2 cellular contexts compared by ENCODE assay signal in the genomic region with DNA sequence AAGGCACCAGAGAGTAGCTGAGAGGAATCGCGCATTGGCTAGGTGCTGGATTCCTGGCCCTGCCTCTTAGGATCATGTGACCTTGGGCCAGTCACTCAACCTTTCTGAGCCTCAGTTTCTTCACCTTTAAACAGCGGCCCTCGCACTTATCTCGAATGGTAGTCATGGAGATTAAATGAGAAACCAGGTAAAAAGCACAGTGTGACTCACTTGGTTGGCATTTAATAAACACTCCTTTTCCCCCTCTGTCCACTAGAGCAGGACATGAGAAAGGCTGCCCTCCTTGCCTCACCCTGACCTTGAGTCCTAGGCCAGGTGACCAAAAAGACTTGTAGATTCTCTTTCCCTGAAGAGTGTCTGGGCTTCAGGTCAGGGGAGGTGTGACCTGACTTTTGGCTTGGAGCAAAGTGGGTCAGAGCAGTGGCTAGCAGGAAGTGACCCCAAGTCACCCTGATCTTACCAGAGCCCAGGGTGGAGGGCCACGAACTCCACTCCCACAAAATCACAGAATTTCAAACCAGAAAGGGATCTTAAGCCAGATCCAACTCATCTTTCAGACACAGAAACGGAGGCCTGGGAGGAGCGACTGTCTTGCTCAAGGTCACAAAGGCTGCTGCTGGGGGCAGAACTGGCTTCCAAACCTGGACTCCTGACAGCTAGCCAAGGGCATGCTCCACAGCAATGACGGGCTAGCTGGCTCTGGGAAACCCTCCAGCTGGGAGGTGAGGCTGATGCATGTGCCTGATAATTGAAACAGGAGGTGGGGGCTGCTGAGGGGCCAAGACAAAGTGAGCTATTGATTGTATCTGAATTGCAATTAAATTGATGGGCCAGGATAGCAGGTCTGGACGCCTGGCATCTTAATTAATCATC.
TF ChIP-seq lines count a peak whose summit lies in the region.

No MANE protein-coding gene starts in this region.

TF ChIP-seq in A549, 52 proteins besides CTCF, POLR2A, EP300 and RAD21 (continued from another document):
- TF ChIP-seq, protein P1, sequence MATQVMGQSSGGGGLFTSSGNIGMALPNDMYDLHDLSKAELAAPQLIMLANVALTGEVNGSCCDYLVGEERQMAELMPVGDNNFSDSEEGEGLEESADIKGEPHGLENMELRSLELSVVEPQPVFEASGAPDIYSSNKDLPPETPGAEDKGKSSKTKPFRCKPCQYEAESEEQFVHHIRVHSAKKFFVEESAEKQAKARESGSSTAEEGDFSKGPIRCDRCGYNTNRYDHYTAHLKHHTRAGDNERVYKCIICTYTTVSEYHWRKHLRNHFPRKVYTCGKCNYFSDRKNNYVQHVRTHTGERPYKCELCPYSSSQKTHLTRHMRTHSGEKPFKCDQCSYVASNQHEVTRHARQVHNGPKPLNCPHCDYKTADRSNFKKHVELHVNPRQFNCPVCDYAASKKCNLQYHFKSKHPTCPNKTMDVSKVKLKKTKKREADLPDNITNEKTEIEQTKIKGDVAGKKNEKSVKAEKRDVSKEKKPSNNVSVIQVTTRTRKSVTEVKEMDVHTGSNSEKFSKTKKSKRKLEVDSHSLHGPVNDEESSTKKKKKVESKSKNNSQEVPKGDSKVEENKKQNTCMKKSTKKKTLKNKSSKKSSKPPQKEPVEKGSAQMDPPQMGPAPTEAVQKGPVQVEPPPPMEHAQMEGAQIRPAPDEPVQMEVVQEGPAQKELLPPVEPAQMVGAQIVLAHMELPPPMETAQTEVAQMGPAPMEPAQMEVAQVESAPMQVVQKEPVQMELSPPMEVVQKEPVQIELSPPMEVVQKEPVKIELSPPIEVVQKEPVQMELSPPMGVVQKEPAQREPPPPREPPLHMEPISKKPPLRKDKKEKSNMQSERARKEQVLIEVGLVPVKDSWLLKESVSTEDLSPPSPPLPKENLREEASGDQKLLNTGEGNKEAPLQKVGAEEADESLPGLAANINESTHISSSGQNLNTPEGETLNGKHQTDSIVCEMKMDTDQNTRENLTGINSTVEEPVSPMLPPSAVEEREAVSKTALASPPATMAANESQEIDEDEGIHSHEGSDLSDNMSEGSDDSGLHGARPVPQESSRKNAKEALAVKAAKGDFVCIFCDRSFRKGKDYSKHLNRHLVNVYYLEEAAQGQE (IDR thresholded peaks at IDR 0.05): no peak
- TF ChIP-seq PHF8 (IDR thresholded peaks at IDR 0.05; ENCODE audit: borderline replicate concordance, low read depth): no peak
- 0 out of 2 replicates have a peak, but pooled peaks have one; percentile 10 for TF ChIP-seq FOSL2 (IDR thresholded peaks at IDR 0.05)
- TF ChIP-seq FOSL2 (CRISPR knock-in tag; IDR thresholded peaks at IDR 0.05): peak; percentile 44; the same call in 1 of the 2 replicates
- TF ChIP-seq, protein P2, sequence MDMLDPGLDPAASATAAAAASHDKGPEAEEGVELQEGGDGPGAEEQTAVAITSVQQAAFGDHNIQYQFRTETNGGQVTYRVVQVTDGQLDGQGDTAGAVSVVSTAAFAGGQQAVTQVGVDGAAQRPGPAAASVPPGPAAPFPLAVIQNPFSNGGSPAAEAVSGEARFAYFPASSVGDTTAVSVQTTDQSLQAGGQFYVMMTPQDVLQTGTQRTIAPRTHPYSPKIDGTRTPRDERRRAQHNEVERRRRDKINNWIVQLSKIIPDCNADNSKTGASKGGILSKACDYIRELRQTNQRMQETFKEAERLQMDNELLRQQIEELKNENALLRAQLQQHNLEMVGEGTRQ (IDR thresholded peaks at IDR 0.05): peak; percentile 31; the same call in 1 of the 2 replicates
- no peak for TF ChIP-seq FOXS1 (CRISPR knock-in tag; IDR thresholded peaks at IDR 0.05)

TF ChIP-seq in Ishikawa, 13 proteins besides CTCF, POLR2A, EP300 and RAD21 (continued from another document):
- TF ChIP-seq EGR1 (IDR thresholded peaks at IDR 0.05) (no peak), TEAD4 (IDR thresholded peaks at IDR 0.05) (peak; percentile 61), CREB1 (IDR thresholded peaks at IDR 0.05; ENCODE audit: low read depth) (no peak), YY1 (IDR thresholded peaks at IDR 0.05; ENCODE audit: low read depth) (no peak)
- TF ChIP-seq, protein P3, sequence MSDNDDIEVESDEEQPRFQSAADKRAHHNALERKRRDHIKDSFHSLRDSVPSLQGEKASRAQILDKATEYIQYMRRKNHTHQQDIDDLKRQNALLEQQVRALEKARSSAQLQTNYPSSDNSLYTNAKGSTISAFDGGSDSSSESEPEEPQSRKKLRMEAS (IDR thresholded peaks at IDR 0.05): no peak; the same call in 1 of the 2 replicates
